Comparison of ENCODE assay signal across 10 cellular contexts in genomic region chr6:39003072-39003471, GRCh38. TPM values are rescaled to one million over a fixed set of nuclear protein-coding genes. Genes with fewer than 3 reads are reported as not detected.
DNase-seq lines count a peak whose midpoint lies in the region; ATAC-seq and TF ChIP-seq lines count a peak whose summit lies in the region.
"Had no signal": no experiment of that assay in that cellular context is flagged by ENCODE, and none has a peak within 500 bp of the region (broad histone marks: within the 10 kb centered on the region; RNA-seq: fewer than 3 reads in every experiment).

No MANE protein-coding gene starts in this region.

- ATAC-seq in activated T-cell treated with anti-CD3 and anti-CD28 coated beads, Interleukin-2, amount 50 U/mL, for 72 hours (replicated peaks in 1 of 2): no peak
- ATAC-seq in HG03139 (IDR thresholded peaks at IDR 0.05; ENCODE audit: unreplicated experiment): no peak
- no peak for ATAC-seq in HG02759 (IDR thresholded peaks at IDR 0.05; ENCODE audit: unreplicated experiment)

- no peaks in the 10 kb centered on the region for H3K36me3 Mint-ChIP-seq in activated T-cell treated with anti-CD3 and anti-CD28 coated beads, Interleukin-2, amount 50 U/mL, for 72 hours (ENCODE audit: insufficient read depth in 2 of 2)
- no peaks in the 10 kb centered on the region for H3K36me3 Mint-ChIP-seq in activated T-cell treated with anti-CD3 and anti-CD28 coated beads, Interleukin-2, amount 50 U/mL, for 24 hours (ENCODE audit: low read depth)
- no peaks in the 10 kb centered on the region for H3K36me3 Mint-ChIP-seq in activated naive CD8-positive, alpha-beta T cell treated with anti-CD3 and anti-CD28 coated beads for 36 hours

- H4K20me1 ChIP-seq in osteoblast (ENCODE audit: insufficient read depth, low read length): no peaks in the 10 kb centered on the region

- peak; percentile 11 for DNase-seq in activated T-cell treated with anti-CD3 and anti-CD28 coated beads, Interleukin-2, amount 50 U/mL, for 72 hours
- DNase-seq in activated T-cell treated with anti-CD3 and anti-CD28 coated beads, Interleukin-2, amount 50 U/mL, for 24 hours: no peak
- no peak for DNase-seq in LNCaP clone FGC (ENCODE audit: low read depth)
- peak; percentile 6 for DNase-seq in activated naive CD8-positive, alpha-beta T cell treated with anti-CD3 and anti-CD28 coated beads for 36 hours
- no peak for DNase-seq in osteoblast (ENCODE audit: insufficient read length, low spot score, missing footprints)
- no peak for DNase-seq in pons (ENCODE audit: low spot score)
- DNase-seq: activated naive CD4-positive, alpha-beta T cell had no signal

- H3K4me3 ChIP-seq in LNCaP clone FGC (ENCODE audit: low read depth, low read length): no peak overlapping the region
- H3K4me3 ChIP-seq in osteoblast (ENCODE audit: insufficient read depth, low read length): no peak overlapping the region

- no peaks in the 10 kb centered on the region for H3K4me1 Mint-ChIP-seq in activated T-cell treated with anti-CD3 and anti-CD28 coated beads, Interleukin-2, amount 50 U/mL, for 72 hours (ENCODE audit: low read depth)
- no peaks in the 10 kb centered on the region for H3K4me1 Mint-ChIP-seq in activated T-cell treated with anti-CD3 and anti-CD28 coated beads, Interleukin-2, amount 50 U/mL, for 24 hours (ENCODE audit: low read depth)
- no peaks in the 10 kb centered on the region for H3K4me1 Mint-ChIP-seq in activated naive CD8-positive, alpha-beta T cell treated with anti-CD3 and anti-CD28 coated beads for 36 hours

- peaks cover 0 to under 1% of the 10 kb centered on the region in 2 donors for H3K9me3 Mint-ChIP-seq in activated T-cell treated with anti-CD3 and anti-CD28 coated beads, Interleukin-2, amount 50 U/mL, for 72 hours
- no peaks in the 10 kb centered on the region for H3K9me3 Mint-ChIP-seq in activated T-cell treated with anti-CD3 and anti-CD28 coated beads, Interleukin-2, amount 50 U/mL, for 24 hours
- H3K9me3 Mint-ChIP-seq in activated naive CD8-positive, alpha-beta T cell treated with anti-CD3 and anti-CD28 coated beads for 36 hours: no peaks in the 10 kb centered on the region
- H3K9me3 Mint-ChIP-seq: T-helper 1 cell treated with Interleukin-12 subunit alpha and Interleukin-12 subunit beta and Interleukin-4 antibody, amounts not matched to agents 30 μg/mL and 1 μg/mL, for 36 hours had no signal

- H3K27ac ChIP-seq in osteoblast (ENCODE audit: low read depth, low read length): no peak overlapping the region

- H2AFZ ChIP-seq in osteoblast (ENCODE audit: low read length): no peak overlapping the region

- no peak overlapping the region for H3K27ac Mint-ChIP-seq in activated T-cell treated with anti-CD3 and anti-CD28 coated beads, Interleukin-2, amount 50 U/mL, for 72 hours
- no peak overlapping the region for H3K27ac Mint-ChIP-seq in activated T-cell treated with anti-CD3 and anti-CD28 coated beads, Interleukin-2, amount 50 U/mL, for 24 hours
- no peak overlapping the region for H3K27ac Mint-ChIP-seq in activated naive CD8-positive, alpha-beta T cell treated with anti-CD3 and anti-CD28 coated beads for 36 hours
- H3K27ac Mint-ChIP-seq: T-helper 1 cell treated with Interleukin-12 subunit alpha and Interleukin-12 subunit beta and Interleukin-4 antibody, amounts not matched to agents 30 μg/mL and 1 μg/mL, for 36 hours had no signal

- H3K27me3 Mint-ChIP-seq in activated T-cell treated with anti-CD3 and anti-CD28 coated beads, Interleukin-2, amount 50 U/mL, for 72 hours (ENCODE audit: low read depth): peaks cover 57% of the 10 kb centered on the region
- H3K27me3 Mint-ChIP-seq in activated T-cell treated with anti-CD3 and anti-CD28 coated beads, Interleukin-2, amount 50 U/mL, for 24 hours: peaks cover 50% of the 10 kb centered on the region
- peaks cover 24% of the 10 kb centered on the region for H3K27me3 Mint-ChIP-seq in activated naive CD8-positive, alpha-beta T cell treated with anti-CD3 and anti-CD28 coated beads for 36 hours

- H3K27me3 ChIP-seq in osteoblast (ENCODE audit: insufficient read depth, low read length): no peaks in the 10 kb centered on the region

- TF ChIP-seq CTCF in LNCaP clone FGC (IDR thresholded peaks at IDR 0.05; ENCODE audit: control insufficient read depth, extremely low read depth, insufficient read depth): peak; percentile 55
- peak; percentile 21 for TF ChIP-seq CTCF in osteoblast (IDR thresholded peaks at IDR 0.05; ENCODE audit: extremely low read depth, low read depth, low read length)

- H3K36me3 ChIP-seq in osteoblast (ENCODE audit: insufficient read depth, low read length): no peaks in the 10 kb centered on the region

- H3K4me3 Mint-ChIP-seq in activated T-cell treated with anti-CD3 and anti-CD28 coated beads, Interleukin-2, amount 50 U/mL, for 72 hours: no peak overlapping the region
- no peak overlapping the region for H3K4me3 Mint-ChIP-seq in activated T-cell treated with anti-CD3 and anti-CD28 coated beads, Interleukin-2, amount 50 U/mL, for 24 hours
- H3K4me3 Mint-ChIP-seq in activated naive CD8-positive, alpha-beta T cell treated with anti-CD3 and anti-CD28 coated beads for 36 hours: no peak overlapping the region
- H3K4me3 Mint-ChIP-seq: T-helper 1 cell treated with Interleukin-12 subunit alpha and Interleukin-12 subunit beta and Interleukin-4 antibody, amounts not matched to agents 30 μg/mL and 1 μg/mL, for 36 hours had no signal

- H3K9me3 ChIP-seq in osteoblast (ENCODE audit: low read depth, low read length): no peaks in the 10 kb centered on the region

- H3K79me2 ChIP-seq in osteoblast (ENCODE audit: insufficient read depth, low read length): no peaks in the 10 kb centered on the region

- H3K4me1 ChIP-seq in osteoblast (ENCODE audit: insufficient read depth, low read length): no peaks in the 10 kb centered on the region

- no peak overlapping the region for H3K4me2 ChIP-seq in osteoblast (ENCODE audit: insufficient read depth, low read length)

RNA-seq across cellular contexts. Expression of gene GLP1R, which starts 45.5 kb away (rescaled TPM):
- total RNA-seq in activated T-cell treated with anti-CD3 and anti-CD28 coated beads, Interleukin-2, amount 50 U/mL, for 72 hours: 1 to 10 TPM in 1 of 2 donors, under 1 TPM in 1; 0.77 to 2.1 TPM
- under 1 TPM; 0.43 to 0.56 TPM for total RNA-seq in activated naive CD8-positive, alpha-beta T cell treated with anti-CD3 and anti-CD28 coated beads for 36 hours
- total RNA-seq in osteoblast: not detected in 2 replicates

Comparison
In these comparisons a context has a peak if more than half of its experiments do, and no peak if none do; other contexts are left out.
1. DNase-seq: peak in activated T-cell treated with anti-CD3 and anti-CD28 coated beads, Interleukin-2, amount 50 U/mL, for 72 hours (2 of 2) and activated naive CD8-positive, alpha-beta T cell treated with anti-CD3 and anti-CD28 coated beads for 36 hours (single experiment); none in activated T-cell treated with anti-CD3 and anti-CD28 coated beads, Interleukin-2, amount 50 U/mL, for 24 hours (single experiment), LNCaP clone FGC (single experiment), osteoblast (single experiment) and pons (single experiment).